ENCODE assay signal across 8 cellular contexts in the genomic region with DNA sequence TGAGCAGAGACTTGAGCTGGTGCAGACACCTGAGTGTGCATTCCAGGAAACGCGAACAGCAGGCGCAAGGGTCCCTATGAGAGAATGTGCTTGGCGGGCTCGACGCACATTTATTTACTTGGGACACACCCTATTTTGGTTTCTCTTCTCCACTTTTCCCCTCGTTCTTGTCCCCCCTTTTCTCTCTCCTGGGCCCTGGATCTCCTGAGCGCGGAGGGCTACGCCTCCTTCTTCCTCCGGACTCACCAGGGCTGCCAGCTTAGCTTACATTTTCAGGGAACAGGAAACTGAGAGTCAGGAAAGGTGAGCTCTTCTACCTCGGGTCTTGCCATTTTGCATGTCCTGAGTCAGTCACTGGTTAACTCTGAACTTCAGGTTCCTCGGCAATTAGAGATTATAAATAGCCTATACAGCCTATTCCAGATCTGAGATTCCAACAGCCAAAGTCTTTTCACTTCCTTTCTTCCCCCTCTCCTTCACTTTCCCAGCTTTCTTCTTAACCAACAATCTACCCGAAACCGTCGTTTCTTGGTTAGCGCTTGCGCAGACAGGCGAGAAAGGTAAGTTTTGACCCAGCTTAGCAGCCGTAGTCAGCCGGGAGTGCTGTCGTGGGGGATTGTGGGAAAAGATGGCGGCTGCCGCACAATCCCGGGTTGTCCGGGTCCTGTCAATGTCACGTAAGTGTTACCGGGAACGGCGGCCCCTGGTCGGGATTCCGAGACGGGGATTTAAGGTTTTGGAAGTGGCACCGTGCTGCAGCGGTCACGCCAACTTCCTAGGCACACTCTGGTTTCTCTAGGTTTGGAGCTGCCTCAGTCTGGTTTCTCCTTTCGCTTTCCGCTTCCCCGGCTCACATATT. TPM values are rescaled to one million over a fixed set of nuclear protein-coding genes. Genes with fewer than 3 reads are reported as not detected.
DNase-seq lines count a peak whose midpoint lies in the region; ATAC-seq and TF ChIP-seq lines count a peak whose summit lies in the region.

A gene (minus strand): TSS at position 553 of the 859 bp plus-strand sequence. CDS start 10,855 bp downstream, outside the sequence.
A gene (plus strand): TSS at position 616 of the 859 bp plus-strand sequence. CDS start 13 bp downstream, at position 629.

- DNase-seq in Caki2 (ENCODE audit: low read depth): peak; percentile 80
- DNase-seq in HuH-7 (ENCODE audit: low spot score): peak; percentile 68
- peak; percentile 81 for DNase-seq in OCI-LY7 (ENCODE audit: low spot score)
- DNase-seq in activated T-cell treated with anti-CD3 and anti-CD28 coated beads, Interleukin-2, amount 50 U/mL, for 1 hour: peak; percentile 77
- peak; percentile 53 to 54 for DNase-seq in stimulated activated CD8-positive, alpha-beta memory T cell treated with anti-CD3 and anti-CD28 coated beads, Interleukin-4, amount 100 ng/mL, for 4 hours (ENCODE audit: low read depth in 2 of 2, low spot score in 1 of 2)

- H3K9me3 ChIP-seq in OCI-LY7 (ENCODE audit: low read length): no peaks in the 10 kb centered on the region
- H3K9me3 ChIP-seq in esophagus (ENCODE audit: control insufficient read depth in 2 of 2, insufficient read depth in 1 of 2, low read depth in 1 of 2, low read length in 1 of 2): no peaks in the 10 kb centered on the region
- no peaks in the 10 kb centered on the region for H3K9me3 ChIP-seq in mucosa of rectum (ENCODE audit: control insufficient read depth in 2 of 2, low read length in 2 of 2)

- TF ChIP-seq CTCF in OCI-LY7 (conservative IDR thresholded peaks at IDR 0.05; ENCODE audit: low read length): no peak

- POLR2A ChIA-PET in OCI-LY7 (lab: Charles Lee): interaction anchor here (0.6 to 1.5 kb wide), 7 partner anchors 11 to 326 kb away, joined by 3 to 6 read pairs (median 3); no protein-coding TSS in a partner anchor

- CTCF ChIA-PET in OCI-LY7 (lab: Charles Lee; ENCODE audit: unreplicated experiment): no interaction called here

- peak within 1 kb of the TSS; percentile 90 for H2AFZ ChIP-seq in OCI-LY7 (ENCODE audit: low read length)

- H3K4me2 ChIP-seq in OCI-LY7 (ENCODE audit: low read length): peak within 1 kb of the TSS; percentile 87

- H3K4me3 ChIP-seq in OCI-LY7 (ENCODE audit: low read depth, low read length, poor library complexity, severe bottlenecking) (peak within 1 kb of the TSS; percentile 84), esophagus (ENCODE audit: low read depth in 1 of 2, low read length in 2 of 2) (peak within 1 kb of the TSS; percentile 74 to 93), mucosa of rectum (ENCODE audit: low read length in 2 of 2) (peak within 1 kb of the TSS; percentile 81 to 94)

- 0 to 1% methylated on average over 39 of the region's 39 CpGs for WGBS in esophagus, 2 donors

- H3K27ac ChIP-seq in OCI-LY7 (ENCODE audit: low read depth, low read length, poor library complexity, severe bottlenecking) (peak within 1 kb of the TSS; percentile 59), esophagus (ENCODE audit: low read depth in 2 of 2, low read length in 1 of 2) (peak within 1 kb of the TSS; percentile 77 to 92), mucosa of rectum (ENCODE audit: low read depth in 2 of 2, low read length in 2 of 2) (peak within 1 kb of the TSS; percentile 82 to 84)

- TSS peak; percentile 94 for BruUV-seq in OCI-LY7 (replicated peaks; lab: Mats Ljungman, UMichigan)

- in situ Hi-C loops in Caki2 (cut with HindIII; ENCODE audit: low pct_unique_long_range_greater_than_20kb, low sequenced_read_pairs): no loop called here

- no peaks in the 10 kb centered on the region for H3K9me2 ChIP-seq in OCI-LY7 (ENCODE audit: insufficient read depth, low read length)

- peak; percentile 90 for ATAC-seq in GM21381 (IDR thresholded peaks at IDR 0.05; ENCODE audit: unreplicated experiment)

- peak within 1 kb of the TSS; percentile 73 to 82 for H3K9ac ChIP-seq in mucosa of rectum (ENCODE audit: low read depth in 1 of 2, low read length in 2 of 2)

- peaks cover 47% of the 10 kb centered on the region for H3K79me2 ChIP-seq in OCI-LY7 (ENCODE audit: insufficient read depth, low read depth, low read length)

- intact Hi-C loops in OCI-LY7 (cut with micrococcal nuclease; ENCODE audit: unreplicated experiment): loop anchor here (2.0 kb wide), 3 partner anchors 44 to 180 kb away; a partner anchor contains a TSS

- H3K4me1 ChIP-seq in OCI-LY7 (ENCODE audit: insufficient read depth, low read length, poor library complexity, severe bottlenecking) (peaks cover 47% of the 10 kb centered on the region), esophagus (ENCODE audit: control insufficient read depth in 2 of 2, insufficient read depth in 2 of 2, low read length in 1 of 2) (no peaks in the 10 kb centered on the region), mucosa of rectum (ENCODE audit: control insufficient read depth in 2 of 2, insufficient read depth in 2 of 2, low read length in 2 of 2) (peaks cover 8 to 15% of the 10 kb centered on the region in 2 donors)

- no peaks in the 10 kb centered on the region for H3K27me3 ChIP-seq in esophagus (ENCODE audit: control insufficient read depth in 1 of 2, insufficient read depth in 2 of 2, low read length in 2 of 2)
- H3K27me3 ChIP-seq in mucosa of rectum (ENCODE audit: control insufficient read depth in 2 of 2, insufficient read depth in 2 of 2, low read length in 2 of 2): no peaks in the 10 kb centered on the region

- H3K36me3 ChIP-seq in OCI-LY7 (ENCODE audit: insufficient read depth, low read length) (peaks cover 22% of the 10 kb centered on the region; the same call in 1 of the 2 replicates), esophagus (ENCODE audit: control insufficient read depth in 2 of 2, insufficient read depth in 2 of 2, low read length in 1 of 2) (no peaks in the 10 kb centered on the region), mucosa of rectum (ENCODE audit: control insufficient read depth in 2 of 2, insufficient read depth in 2 of 2, low read length in 2 of 2) (no peaks in the 10 kb centered on the region)

- peaks cover 18% of the 10 kb centered on the region; the same call in 1 of the 2 replicates for H4K20me1 ChIP-seq in OCI-LY7 (ENCODE audit: insufficient read depth, low read length)

RNA-seq across cellular contexts. Expression of the first gene that starts in this region (rescaled TPM):
- 3.2 TPM in 1 of 2 replicates, not detected in the other for total RNA-seq in Caki2 (2014; rRNA removed; shearing (Covaris generic); ENCODE audit: low replicate concordance)
- 0.92 and 1.2 TPM in 2 replicates for total RNA-seq in OCI-LY7 (2014; rRNA removed; shearing (Covaris generic))
- total RNA-seq in OCI-LY7 (2022): 2.4 and 3.7 TPM in 2 replicates
- polyA plus RNA-seq in esophagus: under 1 TPM; 0.36 to 0.75 TPM

RNA-seq across cellular contexts. Expression of the second gene that starts in this region (rescaled TPM):
- 109 and 153 TPM in 2 replicates for total RNA-seq in Caki2 (2014; rRNA removed; shearing (Covaris generic); ENCODE audit: low replicate concordance)
- 69.1 and 72.0 TPM in 2 replicates for total RNA-seq in OCI-LY7 (2014; rRNA removed; shearing (Covaris generic))
- total RNA-seq in OCI-LY7 (2022): 83.9 and 123 TPM in 2 replicates
- 10 to 100 TPM; 43.5 to 69.3 TPM for polyA plus RNA-seq in esophagus

Comparison
In these comparisons a context has a peak if more than half of its experiments do, and no peak if none do; other contexts are left out.
1. Peak in every context shown above with its lines: DNase-seq, ATAC-seq, H3K4me3 ChIP-seq and H3K27ac ChIP-seq.